In the genomic region with DNA sequence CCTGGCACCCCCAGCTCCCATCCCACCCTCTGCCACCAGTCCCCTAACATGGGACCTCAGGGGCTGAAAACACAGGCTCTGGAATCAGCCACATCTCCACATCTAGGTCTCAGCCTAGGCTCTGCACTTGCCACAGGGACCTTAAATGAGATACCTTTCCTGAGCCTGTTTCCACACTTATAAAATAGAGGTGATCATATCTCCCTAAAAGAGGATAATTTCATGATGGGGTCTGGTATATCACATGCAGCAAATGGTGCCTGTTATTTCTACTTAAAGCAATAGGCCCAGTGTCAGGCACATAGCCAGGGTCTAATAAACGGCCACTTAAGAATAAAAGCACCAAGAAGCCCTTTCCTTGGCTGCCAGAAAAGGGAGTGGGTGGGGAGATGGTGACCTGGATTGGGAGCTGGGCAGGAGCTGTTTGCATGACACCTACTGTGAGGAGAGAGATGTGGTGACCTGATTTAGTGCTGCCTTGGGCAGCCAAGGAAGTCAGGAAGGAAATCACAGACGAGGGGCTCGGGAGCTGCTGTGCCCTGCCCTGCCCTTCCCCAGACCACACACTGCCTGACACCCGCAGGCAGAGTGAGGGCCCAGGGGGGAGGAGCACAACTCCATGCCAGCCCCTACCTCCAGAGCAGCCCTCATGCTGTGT, we compare ENCODE assay signal across 8 cellular contexts.
DNase-seq lines count a peak whose midpoint lies in the region; ATAC-seq and FAIRE-seq lines count a peak whose summit lies in the region.

No MANE protein-coding gene starts in this region.

- H3K27ac Mint-ChIP-seq in T-helper 2 cell treated with Interferon-gamma antibody and Interleukin-4, amounts not matched to agents 5 μg/mL and 100 μg/mL, for 36 hours, result peak overlapping the region; percentile 93
- H3K27ac Mint-ChIP-seq in stimulated activated effector memory CD8-positive, alpha-beta T cell treated with anti-CD3 and anti-CD28 coated beads, Interleukin-12 subunit alpha, Interleukin-12 subunit beta, amount 100 ng/mL, for 72 hours, result peak overlapping the region; percentile 94

- no peaks in the 10 kb centered on the region for H3K27me3 ChIP-seq in right cardiac atrium (ENCODE audit: control insufficient read depth, insufficient read depth)

- H3K4me1 ChIP-seq in right cardiac atrium (ENCODE audit: control insufficient read depth, insufficient read depth, low read length), result peaks cover 6% of the 10 kb centered on the region

- DNase-seq in NCI-H2107 treated with DMSO at 0.1 percent for 48 hours (lab: John Stamatoyannopoulos, UW; ENCODE audit: unreplicated experiment), result peak; percentile 68
- no peak for DNase-seq in NCI-H2107 (lab: John Stamatoyannopoulos, UW)
- DNase-seq in T-helper 2 cell treated with Interferon-gamma antibody and Interleukin-4, amounts not matched to agents 5 μg/mL and 100 μg/mL, for 36 hours (ENCODE audit: low spot score), result no peak
- DNase-seq in right cardiac atrium, result no peak
- DNase-seq in stimulated activated effector memory CD8-positive, alpha-beta T cell treated with anti-CD3 and anti-CD28 coated beads, Interleukin-12 subunit alpha, Interleukin-12 subunit beta, amount 100 ng/mL, for 72 hours (ENCODE audit: low spot score in 2 of 2), result peak in 1 of 2 donors; percentile 56
- DNase-seq in GM19239 (ENCODE audit: insufficient read length, low spot score), result no peak
- DNase-seq in CD1c-positive myeloid dendritic cell (ENCODE audit: extremely low spot score), result no peak
- DNase-seq in NCI-H128 (lab: John Stamatoyannopoulos, UW; ENCODE audit: unreplicated experiment), result no peak

- no peaks in the 10 kb centered on the region for H3K27me3 Mint-ChIP-seq in T-helper 2 cell treated with Interferon-gamma antibody and Interleukin-4, amounts not matched to agents 5 μg/mL and 100 μg/mL, for 36 hours (ENCODE audit: low read depth)

- H3K4me3 Mint-ChIP-seq in T-helper 2 cell treated with Interferon-gamma antibody and Interleukin-4, amounts not matched to agents 5 μg/mL and 100 μg/mL, for 36 hours, result peak overlapping the region; percentile 77
- peak overlapping the region; percentile 77 for H3K4me3 Mint-ChIP-seq in stimulated activated effector memory CD8-positive, alpha-beta T cell treated with anti-CD3 and anti-CD28 coated beads, Interleukin-12 subunit alpha, Interleukin-12 subunit beta, amount 100 ng/mL, for 72 hours

- intact Hi-C loops in right cardiac atrium (cut with DNase I), result loop anchor here in 3 of 4 donors (5.0 kb wide), 2 partner anchors 40 to 70 kb away; partner anchors contain the start of gene IRF2BPL (in 3 of the 3)

- no peak for ATAC-seq in right cardiac atrium
- ATAC-seq in stimulated activated effector memory CD8-positive, alpha-beta T cell treated with anti-CD3 and anti-CD28 coated beads, Interleukin-12 subunit alpha, Interleukin-12 subunit beta, amount 100 ng/mL, for 72 hours, result no peak

- no peaks in the 10 kb centered on the region for H3K9me3 Mint-ChIP-seq in T-helper 2 cell treated with Interferon-gamma antibody and Interleukin-4, amounts not matched to agents 5 μg/mL and 100 μg/mL, for 36 hours
- no peaks in the 10 kb centered on the region for H3K9me3 Mint-ChIP-seq in stimulated activated effector memory CD8-positive, alpha-beta T cell treated with anti-CD3 and anti-CD28 coated beads, Interleukin-12 subunit alpha, Interleukin-12 subunit beta, amount 100 ng/mL, for 72 hours

- no peak overlapping the region for H3K4me3 ChIP-seq in right cardiac atrium (ENCODE audit: low read length)

- WGBS in right cardiac atrium, result 26% methylated on average over 4 of the region's 4 CpGs

- peak overlapping the region; percentile 100 for H3K27ac ChIP-seq in right cardiac atrium (ENCODE audit: low read length)

- peaks cover 74% of the 10 kb centered on the region for H3K4me1 Mint-ChIP-seq in T-helper 2 cell treated with Interferon-gamma antibody and Interleukin-4, amounts not matched to agents 5 μg/mL and 100 μg/mL, for 36 hours (ENCODE audit: low read depth)
- H3K4me1 Mint-ChIP-seq in stimulated activated effector memory CD8-positive, alpha-beta T cell treated with anti-CD3 and anti-CD28 coated beads, Interleukin-12 subunit alpha, Interleukin-12 subunit beta, amount 100 ng/mL, for 72 hours, result peaks cover 83% of the 10 kb centered on the region

- no peaks in the 10 kb centered on the region for H3K36me3 Mint-ChIP-seq in T-helper 2 cell treated with Interferon-gamma antibody and Interleukin-4, amounts not matched to agents 5 μg/mL and 100 μg/mL, for 36 hours (ENCODE audit: low read depth)
- H3K36me3 Mint-ChIP-seq in stimulated activated effector memory CD8-positive, alpha-beta T cell treated with anti-CD3 and anti-CD28 coated beads, Interleukin-12 subunit alpha, Interleukin-12 subunit beta, amount 100 ng/mL, for 72 hours, result peaks cover 24% of the 10 kb centered on the region

- no peak for FAIRE-seq in GM19239 (lab: Jason Lieb, UNC)

- H3K9me3 ChIP-seq in right cardiac atrium (ENCODE audit: control insufficient read depth, low read length), result no peaks in the 10 kb centered on the region
